ENCODE assay signal across 11 cellular contexts in the genomic region with DNA sequence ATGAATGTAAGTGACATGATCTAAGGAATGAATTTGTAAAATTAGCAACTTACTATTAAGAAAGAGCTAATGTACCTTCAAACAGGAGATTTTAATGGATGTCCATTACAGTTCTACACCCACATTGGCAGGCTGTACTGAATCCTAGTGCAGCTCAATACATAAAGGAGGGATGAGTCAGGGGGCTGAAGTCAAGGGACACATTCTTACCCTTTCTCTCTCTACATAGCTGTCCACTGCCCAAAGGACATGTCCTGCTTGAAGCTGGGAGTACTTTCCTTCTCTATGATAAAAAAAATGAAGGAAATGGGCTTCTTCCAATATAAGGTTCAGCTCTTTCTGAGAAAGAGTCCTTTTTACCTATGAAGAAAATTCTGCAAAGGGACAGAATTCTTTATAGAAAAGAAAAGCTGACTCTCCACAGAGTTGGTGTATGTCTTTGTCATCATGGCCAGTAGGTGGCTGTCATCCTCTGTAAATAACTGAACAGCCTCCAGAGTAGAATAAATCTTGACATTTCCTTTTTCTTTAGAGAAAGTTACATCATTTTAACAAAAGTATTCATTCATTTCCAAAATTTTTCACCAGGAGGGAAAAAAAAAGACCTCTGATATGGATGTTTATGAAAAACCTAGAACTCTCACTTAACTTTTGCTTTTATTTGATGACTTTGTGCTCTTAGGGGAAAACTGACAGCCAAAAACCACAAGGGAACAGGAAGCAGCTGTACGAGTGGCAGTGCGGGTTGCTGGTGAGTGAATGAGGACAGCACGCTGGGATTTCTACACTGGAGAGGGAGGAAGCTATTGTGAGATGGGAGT. TPM values are rescaled to one million over a fixed set of nuclear protein-coding genes. Genes with fewer than 3 reads are reported as not detected.
A peak's percentile ranks its signal among the peaks of the same experiment; 100 is the strongest.
DNase-seq lines count a peak whose midpoint lies in the region; ATAC-seq, FAIRE-seq and TF ChIP-seq lines count a peak whose summit lies in the region.
"Had no signal": no experiment of that assay in that cellular context is flagged by ENCODE, and none has a peak within 500 bp of the region (broad histone marks: within the 10 kb centered on the region; RNA-seq: fewer than 3 reads in every experiment).

No MANE protein-coding gene starts in this region.

- DNase-seq in NCI-H1417 (lab: John Stamatoyannopoulos, UW) (peak in 2 of 3 experiments; percentile 7 to 28), NCI-H1417 treated with DMSO at 0.1 percent for 48 hours (lab: John Stamatoyannopoulos, UW) (no peak), SKM-1 (lab: John Stamatoyannopoulos, UW; ENCODE audit: unreplicated experiment) (peak; percentile 89), foreskin keratinocyte (peak; percentile 15 to 23), pancreas (no peak)
- DNase-seq in activated CD4-positive, CD25-positive, alpha-beta regulatory T cell treated with anti-CD3 and anti-CD28 coated beads, Interleukin-2, amount 50 U/mL, for 72 hours, result no peak

- H3K27me3 ChIP-seq in foreskin keratinocyte (peaks cover 86% of the 10 kb centered on the region), pancreas (no peaks in the 10 kb centered on the region)

- no peak overlapping the region for H3K4me3 ChIP-seq in pancreas

- intact Hi-C loops in pancreas (cut with DNase I), result no loop called here

- no peaks in the 10 kb centered on the region for H3K9me3 ChIP-seq in pancreas

- ATAC-seq in GM21360 (IDR thresholded peaks at IDR 0.05; ENCODE audit: unreplicated experiment) (peak; percentile 59), HG03565 (IDR thresholded peaks at IDR 0.05; ENCODE audit: unreplicated experiment) (peak; percentile 75), foreskin keratinocyte (peak; percentile 78), pancreas (peak in 3 of 4 donors; percentile 75 to 82 (median 80))

- no peak for FAIRE-seq in pancreas (lab: Jason Lieb, UNC)

- H3K36me3 ChIP-seq in pancreas, result no peaks in the 10 kb centered on the region

- 1% methylated on average over 3 of the region's 3 CpGs for WGBS in pancreas, 2 donors

- H3K27ac ChIP-seq in foreskin keratinocyte (no peak overlapping the region), pancreas (no peak overlapping the region)

- H3K4me1 ChIP-seq in foreskin keratinocyte (no peaks in the 10 kb centered on the region), pancreas (peaks cover 0 to 4% (median 0%) of the 10 kb centered on the region in 3 donors)

- TF ChIP-seq CTCF in foreskin keratinocyte (conservative IDR thresholded peaks at IDR 0.05) (peak; percentile 68), pancreas (IDR thresholded peaks at IDR 0.05) (peak in 3 of 4 donors; percentile 15 to 33 (median 27))

RNA-seq across cellular contexts. Expression of a gene that starts 13.1 kb away (rescaled TPM):
- total RNA-seq in foreskin keratinocyte, result not detected in 2 replicates
- not detected in 2 replicates for polyA plus RNA-seq in foreskin keratinocyte
- not detected for total RNA-seq in pancreas
- not detected for polyA plus RNA-seq in pancreas
- total RNA-seq: aorta; CD8-positive, alpha-beta memory T cell; subcutaneous adipose tissue had no signal
- polyA plus RNA-seq: aorta; CD8-positive, alpha-beta memory T cell had no signal

RNA-seq across cellular contexts. Expression of a gene that starts 24.9 kb away (rescaled TPM):
- not detected in 2 replicates for total RNA-seq in foreskin keratinocyte
- polyA plus RNA-seq in foreskin keratinocyte, result not detected in 2 replicates
- not detected for total RNA-seq in pancreas
- polyA plus RNA-seq in pancreas, result not detected
- total RNA-seq: aorta; CD8-positive, alpha-beta memory T cell; subcutaneous adipose tissue had no signal
- polyA plus RNA-seq: aorta; CD8-positive, alpha-beta memory T cell had no signal

RNA-seq across cellular contexts. Expression of a gene that starts 35.8 kb away (rescaled TPM):
- not detected in 2 replicates for total RNA-seq in foreskin keratinocyte
- polyA plus RNA-seq in foreskin keratinocyte, result not detected in 2 replicates
- not detected for total RNA-seq in pancreas
- polyA plus RNA-seq in pancreas, result not detected
- total RNA-seq: aorta; CD8-positive, alpha-beta memory T cell; subcutaneous adipose tissue had no signal
- polyA plus RNA-seq: aorta; CD8-positive, alpha-beta memory T cell had no signal

RNA-seq across cellular contexts. Expression of a gene that starts 46.0 kb away (rescaled TPM):
- total RNA-seq in foreskin keratinocyte (not detected in 2 replicates), pancreas (not detected)
- polyA plus RNA-seq in foreskin keratinocyte (not detected in 2 replicates), pancreas (not detected)
- total RNA-seq: aorta; CD8-positive, alpha-beta memory T cell; subcutaneous adipose tissue had no signal
- polyA plus RNA-seq: aorta; CD8-positive, alpha-beta memory T cell had no signal

RNA-seq across cellular contexts. Expression of a gene that starts 50.9 kb away (rescaled TPM):
- total RNA-seq in foreskin keratinocyte (not detected in 2 replicates), pancreas (not detected)
- polyA plus RNA-seq in foreskin keratinocyte (not detected in 2 replicates), pancreas (not detected)
- total RNA-seq: aorta; CD8-positive, alpha-beta memory T cell; subcutaneous adipose tissue had no signal
- polyA plus RNA-seq: aorta; CD8-positive, alpha-beta memory T cell had no signal

Comparison
In these comparisons a context has a peak if more than half of its experiments do, and no peak if none do; other contexts are left out.
1. DNase-seq: peak in NCI-H1417 (2 of 3), SKM-1 (single experiment) and foreskin keratinocyte (2 of 2); none in NCI-H1417 treated with DMSO at 0.1 percent for 48 hours (single experiment), pancreas (0 of 6) and activated CD4-positive, CD25-positive, alpha-beta regulatory T cell treated with anti-CD3 and anti-CD28 coated beads, Interleukin-2, amount 50 U/mL, for 72 hours (single experiment).
2. Peak in every context shown above with its lines, with median percentiles within 50 percentile points of each other: ATAC-seq.